Comparison of ENCODE assay signal across 22 cellular contexts in the genomic region with DNA sequence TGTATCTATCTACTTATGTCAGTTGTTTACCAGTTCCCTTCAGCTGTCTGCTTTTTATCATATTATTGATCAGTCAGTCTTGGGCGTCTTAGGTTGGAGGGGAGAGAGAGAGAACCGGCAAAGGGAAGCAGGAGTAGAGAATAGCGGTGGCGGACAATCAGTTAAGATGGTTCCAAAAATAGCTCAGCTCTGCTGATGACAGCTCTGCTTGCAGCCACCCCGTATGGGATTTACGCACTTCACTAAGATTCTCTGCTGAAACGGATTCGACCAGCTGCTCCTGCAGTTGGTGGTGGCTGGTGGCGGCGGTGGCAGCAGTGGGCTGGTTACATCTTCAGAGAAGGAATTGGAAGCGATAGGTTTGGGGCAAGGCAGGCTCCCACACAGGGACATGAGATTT.
DNase-seq lines count a peak whose midpoint lies in the region; ATAC-seq lines count a peak whose summit lies in the region.
"Had no signal": no experiment of that assay in that cellular context is flagged by ENCODE, and none has a peak within 500 bp of the region (broad histone marks: within the 10 kb centered on the region; RNA-seq: fewer than 3 reads in every experiment).

No MANE protein-coding gene starts in this region.

- no peak for ATAC-seq in GM18909 (IDR thresholded peaks at IDR 0.05; ENCODE audit: poor library complexity, unreplicated experiment)
- ATAC-seq: WTC11 had no signal

- peak overlapping the region; percentile 77 for H3K27ac ChIP-seq in angular gyrus (ENCODE audit: low read depth, low read length)
- H3K27ac ChIP-seq: PC-9, SJSA1 had no signal

- DNase-seq in NCI-H1417 (lab: John Stamatoyannopoulos, UW) (peak in 2 of 3 experiments; percentile 34 to 82), NCI-H1417 treated with DMSO at 0.1 percent for 48 hours (lab: John Stamatoyannopoulos, UW) (no peak), NCI-H2107 treated with DMSO at 0.1 percent for 48 hours (lab: John Stamatoyannopoulos, UW; ENCODE audit: unreplicated experiment) (peak; percentile 33), occipital lobe (lab: John Stamatoyannopoulos, UW) (peak; percentile 41)
- no peak for DNase-seq in stimulated activated CD4-positive, alpha-beta T cell treated with anti-CD3 and anti-CD28 coated beads, Interleukin-4, amount 100 ng/mL, for 24 hours
- DNase-seq in activated CD8-positive, alpha-beta memory T cell treated with anti-CD3 and anti-CD28 coated beads, Interleukin-2, amount 50 U/mL, for 4 hours: no peak
- DNase-seq: 8988T; activated CD4-positive, alpha-beta memory T cell treated with anti-CD3 and anti-CD28 coated beads, Interleukin-2, amount 10 ng/mL, durations not matched to agents 7 days and 5 days; activated naive CD4-positive, alpha-beta T cell; activated T-cell treated with anti-CD3 and anti-CD28 coated beads, Interleukin-2, amount 50 U/mL, for 1 hour; Calu3; GOT3; islet precursor cell; KG1; NCI-H1436 treated with DMSO at 0.1 percent for 48 hours; NCI-H526; PC-9; stimulated activated CD4-positive, alpha-beta T cell treated with anti-CD3 and anti-CD28 coated beads, Interleukin-2, amount 100 ng/mL, for 24 hours had no signal

Comparison
In these comparisons a context has a peak if more than half of its experiments do, and no peak if none do; other contexts are left out.
1. DNase-seq: peak in NCI-H1417 (2 of 3), NCI-H2107 treated with DMSO at 0.1 percent for 48 hours (single experiment) and occipital lobe (single experiment); none in NCI-H1417 treated with DMSO at 0.1 percent for 48 hours (single experiment), stimulated activated CD4-positive, alpha-beta T cell treated with anti-CD3 and anti-CD28 coated beads, Interleukin-4, amount 100 ng/mL, for 24 hours (single experiment) and activated CD8-positive, alpha-beta memory T cell treated with anti-CD3 and anti-CD28 coated beads, Interleukin-2, amount 50 U/mL, for 4 hours (single experiment).